ENCODE assay signal across 20 cellular contexts in the genomic region with DNA sequence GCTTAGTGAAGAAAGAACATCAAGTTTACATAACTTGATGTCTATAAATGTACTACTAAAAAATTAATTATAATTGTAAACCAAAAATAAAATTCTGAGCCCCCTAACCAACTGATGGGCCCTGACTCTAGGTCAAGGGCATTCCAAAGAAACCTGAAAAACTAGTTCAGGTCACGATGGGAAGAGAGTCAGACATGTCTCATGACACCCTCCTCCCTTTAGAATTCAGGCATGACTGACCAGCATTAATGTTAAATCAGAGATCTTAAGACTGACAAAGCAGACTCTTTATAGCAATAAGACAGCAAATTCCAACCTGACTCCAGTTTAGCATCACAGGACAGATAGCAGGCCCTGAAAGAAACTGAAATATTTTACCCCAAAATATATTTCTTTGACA. TPM values are rescaled to one million over a fixed set of nuclear protein-coding genes. Genes with fewer than 3 reads are reported as not detected.
DNase-seq lines count a peak whose midpoint lies in the region; ATAC-seq and TF ChIP-seq lines count a peak whose summit lies in the region.
"Had no signal": no experiment of that assay in that cellular context is flagged by ENCODE, and none has a peak within 500 bp of the region (broad histone marks: within the 10 kb centered on the region; RNA-seq: fewer than 3 reads in every experiment).

No MANE protein-coding gene starts in this region.

- H3K9ac ChIP-seq in parathyroid adenoma, result no peak overlapping the region

- H3K27ac Mint-ChIP-seq in GM23338, result peak overlapping the region; percentile 89

- no peaks in the 10 kb centered on the region for H3K9me3 ChIP-seq in parathyroid adenoma (ENCODE audit: control insufficient read depth, low read length)
- H3K9me3 ChIP-seq in suprapubic skin, result no peaks in the 10 kb centered on the region
- H3K9me3 ChIP-seq: A549 had no signal

- H3K4me1 Mint-ChIP-seq in GM23338, result peaks cover 33% of the 10 kb centered on the region

- peaks cover 6% of the 10 kb centered on the region for H3K27me3 Mint-ChIP-seq in GM23338 (ENCODE audit: insufficient read depth, low read depth, poor library complexity)

- H3K27me3 ChIP-seq in GM23338 (ENCODE audit: insufficient read depth) (no peaks in the 10 kb centered on the region), foreskin keratinocyte (no peaks in the 10 kb centered on the region), parathyroid adenoma (ENCODE audit: control insufficient read depth, insufficient read depth, low read length) (no peaks in the 10 kb centered on the region), suprapubic skin (no peaks in the 10 kb centered on the region)

- no peaks in the 10 kb centered on the region for H3K9me3 Mint-ChIP-seq in GM23338

- H4K20me1 ChIP-seq in GM23338 (replicated peaks; ENCODE audit: insufficient read depth), result no peaks in the 10 kb centered on the region

- H3K36me3 Mint-ChIP-seq in GM23338 (ENCODE audit: low read depth), result no peaks in the 10 kb centered on the region; the same call in 2 of the 3 replicates

- H3K36me3 ChIP-seq in GM23338 (ENCODE audit: insufficient read depth) (no peaks in the 10 kb centered on the region), parathyroid adenoma (ENCODE audit: control insufficient read depth, insufficient read depth, low read length) (no peaks in the 10 kb centered on the region), suprapubic skin (no peaks in the 10 kb centered on the region)

- H3K4me2 ChIP-seq in GM23338 (peak overlapping the region; percentile 40), parathyroid adenoma (ENCODE audit: low read length) (peak overlapping the region; percentile 56)
- H3K4me2 ChIP-seq: A549 had no signal

- TF ChIP-seq EP300 in suprapubic skin (IDR thresholded peaks at IDR 0.05), result no peak

- peak; percentile 74 for DNase-seq in GM23338 (ENCODE audit: low spot score)
- peak; percentile 10 for DNase-seq in SK-MEL-5 (ENCODE audit: low read depth, low spot score)
- DNase-seq in foreskin keratinocyte, result peak in 1 of 2 donors; percentile 52
- DNase-seq in suprapubic skin (ENCODE audit: low spot score in 2 of 2), result no peak
- DNase-seq in NCI-H2196 treated with DMSO at 0.1 percent for 48 hours (lab: John Stamatoyannopoulos, UW; ENCODE audit: unreplicated experiment), result no peak
- DNase-seq: C1 segment of cervical spinal cord, DMS153, NCI-H1417 treated with DMSO at 0.1 percent for 48 hours, NCI-H1930, NCI-H2171, NCI-H446 treated with DMSO at 0.1 percent for 48 hours, OCI-M1 had no signal

- in situ Hi-C loops in SK-MEL-5 (cut with HindIII; ENCODE audit: low pct_unique_long_range_greater_than_20kb, low sequenced_read_pairs), result no loop called here

- no peak for TF ChIP-seq CTCF in GM23338 (conservative IDR thresholded peaks at IDR 0.05; ENCODE audit: low read depth in 2 of 2)
- TF ChIP-seq CTCF in foreskin keratinocyte (conservative IDR thresholded peaks at IDR 0.05), result no peak
- no peak for TF ChIP-seq CTCF in parathyroid adenoma (IDR thresholded peaks at IDR 0.05)
- TF ChIP-seq CTCF in suprapubic skin (IDR thresholded peaks at IDR 0.05), result no peak

- H3K79me2 ChIP-seq in GM23338 (replicated peaks; ENCODE audit: insufficient read depth) (no peaks in the 10 kb centered on the region), parathyroid adenoma (no peaks in the 10 kb centered on the region)

- H2AFZ ChIP-seq in GM23338 (no peak overlapping the region), parathyroid adenoma (peak overlapping the region; percentile 74)

- no peak overlapping the region for H3K4me3 Mint-ChIP-seq in GM23338

- H3K27ac ChIP-seq in GM23338 (ENCODE audit: low read depth) (peak overlapping the region; percentile 92), foreskin keratinocyte (no peak overlapping the region), parathyroid adenoma (peak overlapping the region; percentile 91), suprapubic skin (no peak overlapping the region)
- H3K27ac ChIP-seq: A549, SK-N-MC had no signal

- no peak for TF ChIP-seq POLR2A in suprapubic skin (IDR thresholded peaks at IDR 0.05)

- H3K4me1 ChIP-seq in GM23338 (ENCODE audit: insufficient read depth), result peaks cover 29% of the 10 kb centered on the region
- H3K4me1 ChIP-seq in foreskin keratinocyte, result peaks cover 5% of the 10 kb centered on the region
- peaks cover 19% of the 10 kb centered on the region for H3K4me1 ChIP-seq in parathyroid adenoma
- H3K4me1 ChIP-seq in suprapubic skin, result no peaks in the 10 kb centered on the region

- H3F3A ChIP-seq in GM23338 (replicated peaks; ENCODE audit: low read depth), result no peaks in the 10 kb centered on the region

- ATAC-seq in GM23338, result peak; percentile 55; the same call in 2 of the 3 replicates
- ATAC-seq in foreskin keratinocyte, result peak; percentile 36
- no peak for ATAC-seq in GM21825 (IDR thresholded peaks at IDR 0.05; ENCODE audit: unreplicated experiment)
- no peak for ATAC-seq in GM21737 (IDR thresholded peaks at IDR 0.05; ENCODE audit: unreplicated experiment)
- ATAC-seq: A549, HCT116, K562, Right ventricle myocardium inferior had no signal

- WGBS in suprapubic skin, result 59% methylated on average over 1 of the region's 1 CpG

- H3K9me2 ChIP-seq in GM23338 (ENCODE audit: insufficient read depth), result no peaks in the 10 kb centered on the region

- H3K4me3 ChIP-seq in GM23338 (0 out of 2 replicates have a peak overlapping the region, but pooled peaks have one; percentile 3), parathyroid adenoma (ENCODE audit: low read depth, low read length) (peak overlapping the region; percentile 33), suprapubic skin (no peak overlapping the region)
- H3K4me3 ChIP-seq: A549, K562, SK-N-MC had no signal

TF ChIP-seq in GM23338, 12 proteins besides CTCF, POLR2A, EP300 and RAD21 (continues in another document):
- TF ChIP-seq EZH2phosphoT487 (IDR thresholded peaks at IDR 0.05; ENCODE audit: unreplicated experiment), result no peak
- no peak for TF ChIP-seq NANOG (IDR thresholded peaks at IDR 0.05; ENCODE audit: borderline replicate concordance)
- no peak for TF ChIP-seq CREB1 (CRISPR knock-in tag; IDR thresholded peaks at IDR 0.05; ENCODE audit: low read depth)
- TF ChIP-seq JUNB (IDR thresholded peaks at IDR 0.05; ENCODE audit: unreplicated experiment), result no peak
- TF ChIP-seq, protein P1, sequence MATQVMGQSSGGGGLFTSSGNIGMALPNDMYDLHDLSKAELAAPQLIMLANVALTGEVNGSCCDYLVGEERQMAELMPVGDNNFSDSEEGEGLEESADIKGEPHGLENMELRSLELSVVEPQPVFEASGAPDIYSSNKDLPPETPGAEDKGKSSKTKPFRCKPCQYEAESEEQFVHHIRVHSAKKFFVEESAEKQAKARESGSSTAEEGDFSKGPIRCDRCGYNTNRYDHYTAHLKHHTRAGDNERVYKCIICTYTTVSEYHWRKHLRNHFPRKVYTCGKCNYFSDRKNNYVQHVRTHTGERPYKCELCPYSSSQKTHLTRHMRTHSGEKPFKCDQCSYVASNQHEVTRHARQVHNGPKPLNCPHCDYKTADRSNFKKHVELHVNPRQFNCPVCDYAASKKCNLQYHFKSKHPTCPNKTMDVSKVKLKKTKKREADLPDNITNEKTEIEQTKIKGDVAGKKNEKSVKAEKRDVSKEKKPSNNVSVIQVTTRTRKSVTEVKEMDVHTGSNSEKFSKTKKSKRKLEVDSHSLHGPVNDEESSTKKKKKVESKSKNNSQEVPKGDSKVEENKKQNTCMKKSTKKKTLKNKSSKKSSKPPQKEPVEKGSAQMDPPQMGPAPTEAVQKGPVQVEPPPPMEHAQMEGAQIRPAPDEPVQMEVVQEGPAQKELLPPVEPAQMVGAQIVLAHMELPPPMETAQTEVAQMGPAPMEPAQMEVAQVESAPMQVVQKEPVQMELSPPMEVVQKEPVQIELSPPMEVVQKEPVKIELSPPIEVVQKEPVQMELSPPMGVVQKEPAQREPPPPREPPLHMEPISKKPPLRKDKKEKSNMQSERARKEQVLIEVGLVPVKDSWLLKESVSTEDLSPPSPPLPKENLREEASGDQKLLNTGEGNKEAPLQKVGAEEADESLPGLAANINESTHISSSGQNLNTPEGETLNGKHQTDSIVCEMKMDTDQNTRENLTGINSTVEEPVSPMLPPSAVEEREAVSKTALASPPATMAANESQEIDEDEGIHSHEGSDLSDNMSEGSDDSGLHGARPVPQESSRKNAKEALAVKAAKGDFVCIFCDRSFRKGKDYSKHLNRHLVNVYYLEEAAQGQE (IDR thresholded peaks at IDR 0.05; ENCODE audit: unreplicated experiment), result no peak
- TF ChIP-seq, protein P2, sequence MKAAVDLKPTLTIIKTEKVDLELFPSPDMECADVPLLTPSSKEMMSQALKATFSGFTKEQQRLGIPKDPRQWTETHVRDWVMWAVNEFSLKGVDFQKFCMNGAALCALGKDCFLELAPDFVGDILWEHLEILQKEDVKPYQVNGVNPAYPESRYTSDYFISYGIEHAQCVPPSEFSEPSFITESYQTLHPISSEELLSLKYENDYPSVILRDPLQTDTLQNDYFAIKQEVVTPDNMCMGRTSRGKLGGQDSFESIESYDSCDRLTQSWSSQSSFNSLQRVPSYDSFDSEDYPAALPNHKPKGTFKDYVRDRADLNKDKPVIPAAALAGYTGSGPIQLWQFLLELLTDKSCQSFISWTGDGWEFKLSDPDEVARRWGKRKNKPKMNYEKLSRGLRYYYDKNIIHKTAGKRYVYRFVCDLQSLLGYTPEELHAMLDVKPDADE (IDR thresholded peaks at IDR 0.05), result no peak
- TF ChIP-seq POLR2AphosphoS5 (IDR thresholded peaks at IDR 0.05; ENCODE audit: low read depth), result no peak
- TF ChIP-seq ZNF114 (CRISPR knock-in tag; IDR thresholded peaks at IDR 0.05), result no peak

RNA-seq across cellular contexts. Expression of a gene that starts 21.6 kb away (rescaled TPM):
- 8.3 and 12.2 TPM in 2 replicates for total RNA-seq in GM23338 (2014; rRNA removed; shearing (Covaris generic))
- polyA plus RNA-seq in GM23338 (2016; fragmentation: Nextera tagmentation; extraction: Ambion mirVana) (2.4 and 2.5 TPM in 2 replicates), foreskin keratinocyte (3.0 and 4.5 TPM in 2 replicates)
- total RNA-seq in SK-MEL-5 (2014; rRNA removed; shearing (Covaris generic)), result 5.1 and 5.4 TPM in 2 replicates
- polyA plus RNA-seq in SK-MEL-5 (2015; cell fraction: cytosol; rRNA removed), result 5.1 and 7.1 TPM in 2 replicates
- polyA plus RNA-seq in SK-MEL-5 (2015; cell fraction: nucleus; rRNA removed), result 3.2 and 4.7 TPM in 2 replicates
- total RNA-seq in foreskin keratinocyte (5.5 and 7.6 TPM in 2 replicates), suprapubic skin (10 to 100 TPM; 23.1 to 34.9 (median 26.0) TPM)

Comparison
In these comparisons a context has a peak if more than half of its experiments do, and no peak if none do; other contexts are left out.
1. ATAC-seq: peak in GM23338 (single experiment) and foreskin keratinocyte (single experiment); none in GM21825 (single experiment) and GM21737 (single experiment).
2. DNase-seq: peak in GM23338 (single experiment) and SK-MEL-5 (single experiment); none in suprapubic skin (0 of 2) and NCI-H2196 treated with DMSO at 0.1 percent for 48 hours (single experiment).
3. H3K27ac ChIP-seq: peak in GM23338 (single experiment) and parathyroid adenoma (single experiment); none in foreskin keratinocyte (single experiment) and suprapubic skin (single experiment).